1 cellular context compared by ENCODE assay signal in genomic region chr1:209652121-209652742, GRCh38.
TF ChIP-seq lines count a peak whose summit lies in the region.

LAMB3 (minus strand) TSS chr1:209652425; CDS start chr1:209650944, 1,481 bp downstream.

TF ChIP-seq in H1, 55 proteins besides CTCF, POLR2A, EP300 and RAD21:
- TF ChIP-seq CHD7 (IDR thresholded peaks at IDR 0.05; ENCODE audit: insufficient replicate concordance, low read length) (no peak), TAF1 (IDR thresholded peaks at IDR 0.05; ENCODE audit: low read depth, low read length) (no peak), PHF8 (conservative IDR thresholded peaks at IDR 0.05; ENCODE audit: low read depth, low read length) (no peak), CTBP2 (IDR thresholded peaks at IDR 0.05; ENCODE audit: borderline replicate concordance, insufficient read depth, insufficient read length, low read length) (no peak), SIRT6 (IDR thresholded peaks at IDR 0.05; ENCODE audit: low read length) (no peak), USF2 (IDR thresholded peaks at IDR 0.05; ENCODE audit: low read length) (no peak), BCL11A (IDR thresholded peaks at IDR 0.05; ENCODE audit: low read depth in 2 of 2, low read length in 2 of 2) (no peak), TEAD4 (IDR thresholded peaks at IDR 0.05; ENCODE audit: low read depth, low read length) (no peak), SP1 (IDR thresholded peaks at IDR 0.05; ENCODE audit: low read depth, low read length) (no peak), BACH1 (IDR thresholded peaks at IDR 0.05; ENCODE audit: low read length) (no peak), HDAC6 (IDR thresholded peaks at IDR 0.05; ENCODE audit: low read depth, low read length) (no peak), ZNF274 (IDR thresholded peaks at IDR 0.05; ENCODE audit: borderline replicate concordance, extremely low read depth, low read length) (no peak), GABPA (IDR thresholded peaks at IDR 0.05; ENCODE audit: borderline replicate concordance, insufficient read depth, low read length) (no peak), NRF1 (IDR thresholded peaks at IDR 0.05; ENCODE audit: low read depth, low read length) (no peak), BRCA1 (IDR thresholded peaks at IDR 0.05; ENCODE audit: low read depth, low read length) (no peak), SAP30 (IDR thresholded peaks at IDR 0.05; ENCODE audit: insufficient read depth, insufficient replicate concordance, low read length) (no peak), RXRA (IDR thresholded peaks at IDR 0.05; ENCODE audit: insufficient read depth, low read depth, low read length) (no peak), RFX5 (IDR thresholded peaks at IDR 0.05; ENCODE audit: borderline replicate concordance, low read depth, low read length) (no peak), SIX5 (IDR thresholded peaks at IDR 0.05; ENCODE audit: low read depth, low read length) (no peak), CREB1 (IDR thresholded peaks at IDR 0.05) (no peak)
TF ChIP-seq in H1: peak in this region for 0.
